In the genomic region with DNA sequence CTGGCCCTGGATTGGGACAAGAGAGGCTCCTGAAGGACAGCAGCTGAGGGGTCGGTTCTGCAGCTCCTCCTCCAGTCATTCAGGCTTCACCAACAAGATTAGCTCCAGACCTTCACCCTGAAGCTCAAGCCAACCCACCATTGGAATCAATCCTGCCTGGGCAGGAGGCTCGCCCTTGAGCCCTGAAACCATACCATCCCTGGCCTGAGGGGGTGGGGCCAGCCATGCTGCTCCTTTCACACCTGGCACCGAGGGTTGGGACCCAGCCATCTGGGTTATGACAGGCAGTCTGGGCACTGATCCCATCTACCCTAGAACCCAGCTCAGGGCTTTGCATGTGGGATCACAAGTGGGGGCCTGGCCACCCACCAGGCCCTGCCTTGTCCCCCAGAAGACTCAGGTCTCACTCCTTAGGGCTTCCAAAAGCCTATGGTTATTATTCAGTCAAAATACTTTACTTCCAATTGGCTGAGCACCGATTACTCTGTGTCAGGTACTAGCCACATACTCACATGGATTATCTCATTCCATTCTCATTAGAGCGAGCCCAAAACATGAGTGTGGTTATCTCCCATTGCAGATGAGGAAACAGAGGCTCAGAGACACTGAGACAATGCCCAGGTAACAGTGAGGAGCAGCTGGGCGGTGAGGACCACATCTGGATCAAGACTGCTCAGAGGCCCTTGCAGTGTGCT, we compare ENCODE assay signal across 2 cellular contexts.
TF ChIP-seq lines count a peak whose summit lies in the region.

No MANE protein-coding gene starts in this region.

TF ChIP-seq in HCT116, 20 proteins besides CTCF, POLR2A, EP300 and RAD21:
- TF ChIP-seq POLR2AphosphoS5 (IDR thresholded peaks at IDR 0.05; ENCODE audit: low read depth, low read length), result peak; percentile 10; the same call in 1 of the 2 replicates
- TF ChIP-seq, protein P1, sequence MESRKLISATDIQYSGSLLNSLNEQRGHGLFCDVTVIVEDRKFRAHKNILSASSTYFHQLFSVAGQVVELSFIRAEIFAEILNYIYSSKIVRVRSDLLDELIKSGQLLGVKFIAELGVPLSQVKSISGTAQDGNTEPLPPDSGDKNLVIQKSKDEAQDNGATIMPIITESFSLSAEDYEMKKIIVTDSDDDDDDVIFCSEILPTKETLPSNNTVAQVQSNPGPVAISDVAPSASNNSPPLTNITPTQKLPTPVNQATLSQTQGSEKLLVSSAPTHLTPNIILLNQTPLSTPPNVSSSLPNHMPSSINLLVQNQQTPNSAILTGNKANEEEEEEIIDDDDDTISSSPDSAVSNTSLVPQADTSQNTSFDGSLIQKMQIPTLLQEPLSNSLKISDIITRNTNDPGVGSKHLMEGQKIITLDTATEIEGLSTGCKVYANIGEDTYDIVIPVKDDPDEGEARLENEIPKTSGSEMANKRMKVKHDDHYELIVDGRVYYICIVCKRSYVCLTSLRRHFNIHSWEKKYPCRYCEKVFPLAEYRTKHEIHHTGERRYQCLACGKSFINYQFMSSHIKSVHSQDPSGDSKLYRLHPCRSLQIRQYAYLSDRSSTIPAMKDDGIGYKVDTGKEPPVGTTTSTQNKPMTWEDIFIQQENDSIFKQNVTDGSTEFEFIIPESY (IDR thresholded peaks at IDR 0.05; ENCODE audit: extremely low read depth, insufficient replicate concordance, low read length), result no peak
- TF ChIP-seq SP1 (IDR thresholded peaks at IDR 0.05; ENCODE audit: low read depth), result no peak

TF ChIP-seq in H1, 55 proteins besides CTCF, POLR2A, EP300 and RAD21:
- TF ChIP-seq RNF2 (IDR thresholded peaks at IDR 0.05; ENCODE audit: borderline replicate concordance, low read depth, low read length, missing control alignments, poor library complexity, severe bottlenecking), result no peak
- TF ChIP-seq MAFK (IDR thresholded peaks at IDR 0.05; ENCODE audit: low read depth, low read length), result no peak
- no peak for TF ChIP-seq CBX5 (IDR thresholded peaks at IDR 0.05; ENCODE audit: low read depth, low read length)
- no peak for TF ChIP-seq NRF1 (IDR thresholded peaks at IDR 0.05; ENCODE audit: low read depth, low read length)
- no peak for TF ChIP-seq CHD1 (IDR thresholded peaks at IDR 0.05; ENCODE audit: low read depth, low read length)
- TF ChIP-seq, protein P2, sequence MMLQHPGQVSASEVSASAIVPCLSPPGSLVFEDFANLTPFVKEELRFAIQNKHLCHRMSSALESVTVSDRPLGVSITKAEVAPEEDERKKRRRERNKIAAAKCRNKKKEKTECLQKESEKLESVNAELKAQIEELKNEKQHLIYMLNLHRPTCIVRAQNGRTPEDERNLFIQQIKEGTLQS (IDR thresholded peaks at IDR 0.05; ENCODE audit: insufficient read depth, low read depth, low read length), result no peak
- no peak for TF ChIP-seq HDAC6 (IDR thresholded peaks at IDR 0.05; ENCODE audit: low read depth, low read length)
- TF ChIP-seq, protein P3, sequence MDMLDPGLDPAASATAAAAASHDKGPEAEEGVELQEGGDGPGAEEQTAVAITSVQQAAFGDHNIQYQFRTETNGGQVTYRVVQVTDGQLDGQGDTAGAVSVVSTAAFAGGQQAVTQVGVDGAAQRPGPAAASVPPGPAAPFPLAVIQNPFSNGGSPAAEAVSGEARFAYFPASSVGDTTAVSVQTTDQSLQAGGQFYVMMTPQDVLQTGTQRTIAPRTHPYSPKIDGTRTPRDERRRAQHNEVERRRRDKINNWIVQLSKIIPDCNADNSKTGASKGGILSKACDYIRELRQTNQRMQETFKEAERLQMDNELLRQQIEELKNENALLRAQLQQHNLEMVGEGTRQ (IDR thresholded peaks at IDR 0.05; ENCODE audit: low read length), result no peak
- TF ChIP-seq POU5F1 (IDR thresholded peaks at IDR 0.05; ENCODE audit: low read depth, low read length), result no peak
